34 cellular contexts compared by ENCODE assay signal in genomic region chr2:189997016-189997415, GRCh38.
"Had no signal": no experiment of that assay in that cellular context is flagged by ENCODE, and none has a peak within 500 bp of the region (broad histone marks: within the 10 kb centered on the region; RNA-seq: fewer than 3 reads in every experiment).

No MANE protein-coding gene starts in this region.

- DNase-seq: activated CD4-positive, alpha-beta memory T cell treated with anti-CD3 and anti-CD28 coated beads for 36 hours; activated CD4-positive, alpha-beta T cell treated with anti-CD3 and anti-CD28 coated beads for 36 hours; activated CD4-positive, alpha-beta T cell treated with anti-CD3 and anti-CD28 coated beads, Interleukin-2, amount 50 U/mL, for 1 hour; activated CD8-positive, alpha-beta memory T cell treated with anti-CD3 and anti-CD28 coated beads, Interleukin-2, amount 50 U/mL, for 4 hours; activated effector memory CD4-positive, alpha-beta T cell treated with Interleukin-2 at 50 U/mL for 16 hours; activated naive CD4-positive, alpha-beta T cell; activated naive CD4-positive, alpha-beta T cell treated with anti-CD3 and anti-CD28 coated beads, Interleukin-2, amount 50 U/mL, for 16 hours; activated naive CD8-positive, alpha-beta T cell treated with anti-CD3 and anti-CD28 coated beads for 36 hours; activated T-cell treated with anti-CD3 and anti-CD28 coated beads for 4 hours; activated T-cell treated with anti-CD3 and anti-CD28 coated beads, Interleukin-2, amount 50 U/mL, for 48 hours; amniotic stem cell; aorta; brain microvascular endothelial cell; Kasumi-1; KG1; MM.1S; MV-4-11; NCI-H1092; NCI-H1436 treated with DMSO at 0.1 percent for 48 hours; NCI-H1694 treated with DMSO at 0.1 percent for 48 hours; NCI-H2029 treated with DMSO at 0.1 percent for 48 hours; NCI-H2107; NCI-H226; NCI-H446 treated with DMSO at 0.1 percent for 48 hours; NCI-H524; SHP77 treated with DMSO at 0.1 percent for 48 hours; SW 1271; T-helper 1 cell; T-helper 2 cell; T-helper 9 cell had no signal

- H3K4me3 ChIP-seq: cardiac muscle cell had no signal

- ATAC-seq: activated CD4-positive, alpha-beta T cell treated with anti-CD3 and anti-CD28 coated beads for 36 hours; activated CD4-positive, CD25-positive, alpha-beta regulatory T cell treated with anti-CD3 and anti-CD28 coated beads, Interleukin-2, amount 50 U/mL, for 24 hours; Panc1; WTC11 had no signal

- H3K27ac ChIP-seq: brain microvascular endothelial cell, cardiac muscle cell had no signal

- H3K36me3 ChIP-seq: brain microvascular endothelial cell, cardiac muscle cell had no signal

- H3K27me3 ChIP-seq: brain microvascular endothelial cell, cardiac muscle cell had no signal
